In the genomic region with DNA sequence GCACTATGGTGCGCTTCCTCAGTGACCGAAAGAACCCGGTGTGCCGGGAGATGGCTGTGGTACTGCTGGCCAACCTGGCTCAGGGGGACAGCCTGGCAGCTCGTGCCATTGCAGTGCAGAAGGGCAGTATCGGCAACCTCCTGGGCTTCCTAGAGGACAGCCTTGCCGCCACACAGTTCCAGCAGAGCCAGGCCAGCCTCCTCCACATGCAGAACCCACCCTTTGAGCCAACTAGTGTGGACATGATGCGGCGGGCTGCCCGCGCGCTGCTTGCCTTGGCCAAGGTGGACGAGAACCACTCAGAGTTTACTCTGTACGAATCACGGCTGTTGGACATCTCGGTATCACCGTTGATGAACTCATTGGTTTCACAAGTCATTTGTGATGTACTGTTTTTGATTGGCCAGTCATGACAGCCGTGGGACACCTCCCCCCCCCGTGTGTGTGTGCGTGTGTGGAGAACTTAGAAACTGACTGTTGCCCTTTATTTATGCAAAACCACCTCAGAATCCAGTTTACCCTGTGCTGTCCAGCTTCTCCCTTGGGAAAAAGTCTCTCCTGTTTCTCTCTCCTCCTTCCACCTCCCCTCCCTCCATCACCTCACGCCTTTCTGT, we compare ENCODE assay signal across 17 cellular contexts. TPM values are rescaled to one million over a fixed set of nuclear protein-coding genes. Genes with fewer than 3 reads are reported as not detected.
A peak's percentile ranks its signal among the peaks of the same experiment; 100 is the strongest.
DNase-seq lines count a peak whose midpoint lies in the region; ATAC-seq, FAIRE-seq and TF ChIP-seq lines count a peak whose summit lies in the region.
"Had no signal": no experiment of that assay in that cellular context is flagged by ENCODE, and none has a peak within 500 bp of the region (broad histone marks: within the 10 kb centered on the region; RNA-seq: fewer than 3 reads in every experiment).

No MANE protein-coding gene starts in this region.

- peaks cover 62% of the 10 kb centered on the region for H3K36me3 Mint-ChIP-seq in activated CD4-positive, alpha-beta T cell treated with anti-CD3 and anti-CD28 coated beads, Interleukin-2, amount 10 ng/mL, durations not matched to agents 7 days and 5 days (ENCODE audit: low read depth)
- H3K36me3 Mint-ChIP-seq in stimulated activated memory B cell treated with anti-CD40 and anti-IgM and Interleukin-4, amounts not matched to agents 10 μg/mL and 1 μg/mL and 100 μg/mL, for 72 hours, result peaks cover 45% of the 10 kb centered on the region

- TF ChIP-seq CTCF in neural cell (IDR thresholded peaks at IDR 0.05; ENCODE audit: poor library complexity, severe bottlenecking) (no peak), kidney (IDR thresholded peaks at IDR 0.05; ENCODE audit: borderline replicate concordance, extremely low read depth, insufficient read depth) (no peak)

- H3K4me2 ChIP-seq in neural cell (ENCODE audit: low read length), result no peak overlapping the region

- no peaks in the 10 kb centered on the region for H3K9me2 ChIP-seq in neural cell (ENCODE audit: insufficient read depth, low read length)

- DNase-seq in activated CD4-positive, alpha-beta T cell treated with anti-CD3 and anti-CD28 coated beads, Interleukin-2, amount 10 ng/mL, durations not matched to agents 7 days and 5 days, result no peak
- DNase-seq in activated CD4-positive, alpha-beta T cell treated with anti-CD3 and anti-CD28 coated beads for 48 hours, result no peak
- DNase-seq in NCI-H526 (lab: John Stamatoyannopoulos, UW), result peak; percentile 52 to 62
- DNase-seq in effector memory CD4-positive, alpha-beta T cell, result no peak
- no peak for DNase-seq in kidney
- DNase-seq: esophagus squamous epithelium; Karpas-422; lower lobe of right lung; NCI-H1105; NCI-H2171 treated with DMSO at 0.1 percent for 48 hours; NCI-H82; stimulated activated CD4-positive, alpha-beta T cell treated with anti-CD3 and anti-CD28 coated beads, Interleukin-4, amount 100 ng/mL, for 24 hours; T-helper 9 cell had no signal

- intact Hi-C loops in kidney (cut with DNase I), result loop anchor here (5.0 kb wide), 1 partner anchor 33 kb away; no protein-coding TSS in a partner anchor

- TF ChIP-seq EP300 in neural cell (conservative IDR thresholded peaks at IDR 0.05; ENCODE audit: poor library complexity, severe bottlenecking), result no peak

- peaks cover 24% of the 10 kb centered on the region for H3K4me1 Mint-ChIP-seq in activated CD4-positive, alpha-beta T cell treated with anti-CD3 and anti-CD28 coated beads, Interleukin-2, amount 10 ng/mL, durations not matched to agents 7 days and 5 days
- peaks cover 43% of the 10 kb centered on the region for H3K4me1 Mint-ChIP-seq in stimulated activated memory B cell treated with anti-CD40 and anti-IgM and Interleukin-4, amounts not matched to agents 10 μg/mL and 1 μg/mL and 100 μg/mL, for 72 hours

- TF ChIP-seq RAD21 in neural cell (conservative IDR thresholded peaks at IDR 0.05), result no peak

- peaks cover 1% of the 10 kb centered on the region for H3K4me1 ChIP-seq in effector memory CD4-positive, alpha-beta T cell (ENCODE audit: control insufficient read depth, insufficient read depth, low read length, poor library complexity, severe bottlenecking)
- H3K4me1 ChIP-seq in kidney (ENCODE audit: control insufficient read depth in 1 of 2, insufficient read depth in 1 of 2, low read depth in 1 of 2, low read length in 2 of 2), result peaks cover 20 to 37% of the 10 kb centered on the region in 2 donors
- H3K4me1 ChIP-seq: breast epithelium had no signal

- no peaks in the 10 kb centered on the region for H4K20me1 ChIP-seq in neural cell (ENCODE audit: insufficient read depth)

- no peaks in the 10 kb centered on the region for H3K27me3 Mint-ChIP-seq in activated CD4-positive, alpha-beta T cell treated with anti-CD3 and anti-CD28 coated beads, Interleukin-2, amount 10 ng/mL, durations not matched to agents 7 days and 5 days
- H3K27me3 Mint-ChIP-seq in stimulated activated memory B cell treated with anti-CD40 and anti-IgM and Interleukin-4, amounts not matched to agents 10 μg/mL and 1 μg/mL and 100 μg/mL, for 72 hours, result no peaks in the 10 kb centered on the region

- H3K27me3 ChIP-seq in effector memory CD4-positive, alpha-beta T cell (replicated peaks; ENCODE audit: control insufficient read depth, insufficient read depth, low read length, poor library complexity, severe bottlenecking), result no peaks in the 10 kb centered on the region
- no peaks in the 10 kb centered on the region for H3K27me3 ChIP-seq in neural cell (ENCODE audit: insufficient read depth, low read depth, low read length)
- H3K27me3 ChIP-seq: breast epithelium, esophagus squamous epithelium had no signal

- POLR2A ChIA-PET in activated CD4-positive, alpha-beta T cell treated with anti-CD3 and anti-CD28 coated beads, Interleukin-2, amount 10 ng/mL, durations not matched to agents 7 days and 5 days (lab: Charles Lee), result no interaction called here

- H3K9me3 Mint-ChIP-seq in activated CD4-positive, alpha-beta T cell treated with anti-CD3 and anti-CD28 coated beads, Interleukin-2, amount 10 ng/mL, durations not matched to agents 7 days and 5 days, result no peaks in the 10 kb centered on the region
- H3K9me3 Mint-ChIP-seq in stimulated activated memory B cell treated with anti-CD40 and anti-IgM and Interleukin-4, amounts not matched to agents 10 μg/mL and 1 μg/mL and 100 μg/mL, for 72 hours, result no peaks in the 10 kb centered on the region

- H3K36me3 ChIP-seq in effector memory CD4-positive, alpha-beta T cell (ENCODE audit: control insufficient read depth, insufficient read depth, low read length), result peaks cover 62% of the 10 kb centered on the region
- H3K36me3 ChIP-seq in neural cell (ENCODE audit: insufficient read depth, low read length) (peaks cover 13% of the 10 kb centered on the region), kidney (ENCODE audit: control insufficient read depth in 1 of 2, insufficient read depth in 2 of 2, low read length in 2 of 2) (peaks cover 28 to 43% of the 10 kb centered on the region in 2 donors)

- no peaks in the 10 kb centered on the region for H3F3A ChIP-seq in neural cell (ENCODE audit: insufficient read depth, low read length, poor library complexity, severe bottlenecking)

- no peak overlapping the region for H3K4me3 ChIP-seq in effector memory CD4-positive, alpha-beta T cell (ENCODE audit: insufficient read depth, low read depth, low read length, poor library complexity, severe bottlenecking)
- no peak overlapping the region for H3K4me3 ChIP-seq in neural cell (ENCODE audit: low read length)
- no peak overlapping the region for H3K4me3 ChIP-seq in kidney (ENCODE audit: low read length in 2 of 2)
- H3K4me3 ChIP-seq: breast epithelium, esophagus squamous epithelium, lower lobe of right lung had no signal

- H3K4me3 Mint-ChIP-seq in activated CD4-positive, alpha-beta T cell treated with anti-CD3 and anti-CD28 coated beads, Interleukin-2, amount 10 ng/mL, durations not matched to agents 7 days and 5 days, result no peak overlapping the region
- H3K4me3 Mint-ChIP-seq in stimulated activated memory B cell treated with anti-CD40 and anti-IgM and Interleukin-4, amounts not matched to agents 10 μg/mL and 1 μg/mL and 100 μg/mL, for 72 hours, result no peak overlapping the region

- CTCF ChIA-PET in activated CD4-positive, alpha-beta T cell treated with anti-CD3 and anti-CD28 coated beads, Interleukin-2, amount 10 ng/mL, durations not matched to agents 7 days and 5 days (lab: Charles Lee), result interaction anchor here (0.7 kb wide), 1 partner anchor 25 kb away, joined by 3 read pairs; no protein-coding TSS in a partner anchor

- no peaks in the 10 kb centered on the region for H3K9me3 ChIP-seq in effector memory CD4-positive, alpha-beta T cell (ENCODE audit: control insufficient read depth, low read length)
- no peaks in the 10 kb centered on the region for H3K9me3 ChIP-seq in neural cell (ENCODE audit: low read length)
- H3K9me3 ChIP-seq in kidney (ENCODE audit: control insufficient read depth in 1 of 2, low read length in 2 of 2), result no peaks in the 10 kb centered on the region
- H3K9me3 ChIP-seq: breast epithelium, esophagus squamous epithelium, lower lobe of right lung had no signal

- FAIRE-seq in kidney (lab: Jason Lieb, UNC), result no peak

- H3K9ac ChIP-seq in neural cell (ENCODE audit: low read length) (no peak overlapping the region), kidney (ENCODE audit: low read length in 2 of 2) (no peak overlapping the region)

- peak overlapping the region; percentile 8 for H3K27ac ChIP-seq in effector memory CD4-positive, alpha-beta T cell (ENCODE audit: insufficient read depth, low read length, poor library complexity, severe bottlenecking)
- H3K27ac ChIP-seq in neural cell (ENCODE audit: low read length) (no peak overlapping the region), kidney (ENCODE audit: low read depth in 2 of 2, low read length in 2 of 2) (no peak overlapping the region)
- H3K27ac ChIP-seq: breast epithelium, esophagus squamous epithelium, lower lobe of right lung had no signal

- no peak for ATAC-seq in HG02981 (IDR thresholded peaks at IDR 0.05; ENCODE audit: unreplicated experiment)
- ATAC-seq in stimulated activated memory B cell treated with anti-CD40 and anti-IgM and Interleukin-4, amounts not matched to agents 10 μg/mL and 1 μg/mL and 100 μg/mL, for 72 hours, result no peak
- ATAC-seq: lower lobe of right lung had no signal

- H2AFZ ChIP-seq in neural cell (ENCODE audit: low read depth, low read length), result no peak overlapping the region

- H3K79me2 ChIP-seq in neural cell (replicated peaks; ENCODE audit: insufficient read depth, low read length), result peaks cover 4% of the 10 kb centered on the region

- peak overlapping the region; percentile 70 for H3K27ac Mint-ChIP-seq in activated CD4-positive, alpha-beta T cell treated with anti-CD3 and anti-CD28 coated beads, Interleukin-2, amount 10 ng/mL, durations not matched to agents 7 days and 5 days
- no peak overlapping the region for H3K27ac Mint-ChIP-seq in stimulated activated memory B cell treated with anti-CD40 and anti-IgM and Interleukin-4, amounts not matched to agents 10 μg/mL and 1 μg/mL and 100 μg/mL, for 72 hours

TF ChIP-seq in neural cell, 6 proteins besides CTCF, POLR2A, EP300 and RAD21 (continues in another document):
- no peak for TF ChIP-seq MXI1 (conservative IDR thresholded peaks at IDR 0.05; ENCODE audit: poor library complexity, severe bottlenecking)
- no peak for TF ChIP-seq EZH2 (IDR thresholded peaks at IDR 0.05; ENCODE audit: borderline replicate concordance, insufficient read depth, low read length, poor library complexity, severe bottlenecking)
- no peak for TF ChIP-seq TAF1 (IDR thresholded peaks at IDR 0.05; ENCODE audit: low read depth)
- TF ChIP-seq POLR2AphosphoS5 (IDR thresholded peaks at IDR 0.05), result peak; percentile 6
- TF ChIP-seq SMC3 (conservative IDR thresholded peaks at IDR 0.05; ENCODE audit: poor library complexity), result no peak

RNA-seq across cellular contexts. Expression of gene PIGV, which starts 7.3 kb away (rescaled TPM):
- 10 to 100 TPM; 16.4 to 16.9 TPM for total RNA-seq in activated CD4-positive, alpha-beta T cell treated with anti-CD3 and anti-CD28 coated beads, Interleukin-2, amount 10 ng/mL, durations not matched to agents 7 days and 5 days
- polyA plus RNA-seq in neural cell (4.7 and 5.9 TPM in 2 replicates), kidney (ENCODE audit: insufficient read depth, low read depth, low replicate concordance) (15.5 TPM)
- 7.1 and 7.2 TPM in 2 replicates for polyA minus RNA-seq in neural cell
- 13.8 TPM for total RNA-seq in kidney

RNA-seq across cellular contexts. Expression of gene ZDHHC18, which starts 46.0 kb away (rescaled TPM):
- 10 to 100 TPM; 45.1 to 55.0 TPM for total RNA-seq in activated CD4-positive, alpha-beta T cell treated with anti-CD3 and anti-CD28 coated beads, Interleukin-2, amount 10 ng/mL, durations not matched to agents 7 days and 5 days
- polyA plus RNA-seq in neural cell, result 23.7 and 27.3 TPM in 2 replicates
- polyA minus RNA-seq in neural cell, result 18.2 and 21.2 TPM in 2 replicates
- 15.6 TPM for total RNA-seq in kidney
- 6.7 TPM for polyA plus RNA-seq in kidney (ENCODE audit: insufficient read depth, low read depth, low replicate concordance)

Comparison
In these comparisons a context has a peak if more than half of its experiments do, and no peak if none do; other contexts are left out.
1. DNase-seq: peak in NCI-H526 (2 of 2); none in activated CD4-positive, alpha-beta T cell treated with anti-CD3 and anti-CD28 coated beads, Interleukin-2, amount 10 ng/mL, durations not matched to agents 7 days and 5 days (single experiment), activated CD4-positive, alpha-beta T cell treated with anti-CD3 and anti-CD28 coated beads for 48 hours (single experiment), effector memory CD4-positive, alpha-beta T cell (0 of 3) and kidney (single experiment).